ENCODE assay signal across 1 cellular context in genomic region chr5:72816297-72817075, GRCh38.
TF ChIP-seq lines count a peak whose summit lies in the region.

TNPO1 (plus strand) TSS chr5:72816661; CDS start chr5:72816738, 77 bp downstream.

TF ChIP-seq in HepG2, 621 proteins besides CTCF, POLR2A, EP300 and RAD21 (continued from another document and continues in another):
- TF ChIP-seq NFE2 (CRISPR knock-in tag; IDR thresholded peaks at IDR 0.05) (no peak), NR1H2 (CRISPR knock-in tag; IDR thresholded peaks at IDR 0.05; ENCODE audit: borderline replicate concordance, low read depth) (0 out of 2 replicates have a peak, but pooled peaks have one; percentile 36), HNRNPUL1 (IDR thresholded peaks at IDR 0.05; ENCODE audit: low read depth, low read length) (no peak), JUND (CRISPR knock-in tag; IDR thresholded peaks at IDR 0.05) (no peak), MLLT10 (CRISPR knock-in tag; IDR thresholded peaks at IDR 0.05) (no peak), SIN3B (IDR thresholded peaks at IDR 0.05; ENCODE audit: low read length) (no peak), ZMYM2 (CRISPR knock-in tag; IDR thresholded peaks at IDR 0.05) (peak; percentile 45; the same call in 1 of the 2 replicates), ARNTL (CRISPR knock-in tag; IDR thresholded peaks at IDR 0.05) (no peak), ZNF296 (CRISPR knock-in tag; conservative IDR thresholded peaks at IDR 0.05) (no peak), SAFB2 (CRISPR knock-in tag; IDR thresholded peaks at IDR 0.05; ENCODE audit: borderline replicate concordance, low read depth) (no peak), ZNF556 (CRISPR knock-in tag; IDR thresholded peaks at IDR 0.05; ENCODE audit: borderline replicate concordance) (peak; percentile 55; the same call in 1 of the 2 replicates), ZNF264 (CRISPR knock-in tag; IDR thresholded peaks at IDR 0.05) (peak; percentile 48; the same call in 1 of the 2 replicates), CREB3 (CRISPR knock-in tag; IDR thresholded peaks at IDR 0.05) (peak; percentile 71; the same call in 1 of the 2 replicates), SOX5 (CRISPR knock-in tag; IDR thresholded peaks at IDR 0.05; ENCODE audit: borderline replicate concordance) (peak; percentile 15; the same call in 1 of the 2 replicates), FOXK1 (CRISPR knock-in tag; IDR thresholded peaks at IDR 0.05; ENCODE audit: borderline replicate concordance, low read depth) (peak; percentile 10; the same call in 1 of the 2 replicates), ZNF12 (CRISPR knock-in tag; IDR thresholded peaks at IDR 0.05) (peak; percentile 13; the same call in 1 of the 2 replicates), ZNF609 (CRISPR knock-in tag; IDR thresholded peaks at IDR 0.05; ENCODE audit: borderline replicate concordance) (no peak), BHLHE40 (IDR thresholded peaks at IDR 0.05; ENCODE audit: low read length) (0 out of 2 replicates have a peak, but pooled peaks have one; percentile 3), ZMYM4 (CRISPR knock-in tag; IDR thresholded peaks at IDR 0.05) (peak; percentile 62), BRD4 (CRISPR knock-in tag; IDR thresholded peaks at IDR 0.05) (0 out of 2 replicates have a peak, but pooled peaks have one; percentile 46), ZBTB2 (CRISPR knock-in tag; IDR thresholded peaks at IDR 0.05; ENCODE audit: low read depth) (peak; percentile 6; the same call in 1 of the 2 replicates), MXD3 (CRISPR knock-in tag; IDR thresholded peaks at IDR 0.05) (peak; percentile 87), SMAD3 (CRISPR knock-in tag; IDR thresholded peaks at IDR 0.05) (peak; percentile 3; the same call in 1 of the 2 replicates), ZFP62 (CRISPR knock-in tag; IDR thresholded peaks at IDR 0.05) (0 out of 2 replicates have a peak, but pooled peaks have one; percentile 42), HIVEP1 (CRISPR knock-in tag; IDR thresholded peaks at IDR 0.05) (no peak), RARG (CRISPR knock-in tag; IDR thresholded peaks at IDR 0.05; ENCODE audit: low read depth) (no peak), CBX1 (IDR thresholded peaks at IDR 0.05; ENCODE audit: low read depth) (no peak), ZNF569 (CRISPR knock-in tag; IDR thresholded peaks at IDR 0.05; ENCODE audit: borderline replicate concordance) (no peak), MED8 (CRISPR knock-in tag; IDR thresholded peaks at IDR 0.05; ENCODE audit: insufficient replicate concordance) (no peak), GPBP1L1 (CRISPR knock-in tag; IDR thresholded peaks at IDR 0.05) (no peak), ZNF281 (CRISPR knock-in tag; IDR thresholded peaks at IDR 0.05; ENCODE audit: borderline replicate concordance) (no peak), NBN (conservative IDR thresholded peaks at IDR 0.05) (no peak), NR2F6 (IDR thresholded peaks at IDR 0.05) (no peak), NR2F6 (CRISPR knock-in tag; IDR thresholded peaks at IDR 0.05) (no peak), ZNF605 (CRISPR knock-in tag; IDR thresholded peaks at IDR 0.05) (peak; percentile 51), FOXP1 (IDR thresholded peaks at IDR 0.05) (no peak), FOXP1 (CRISPR knock-in tag; IDR thresholded peaks at IDR 0.05) (no peak), DDIT3 (CRISPR knock-in tag; IDR thresholded peaks at IDR 0.05) (no peak), NFRKB (IDR thresholded peaks at IDR 0.05) (no peak), ZNF572 (CRISPR knock-in tag; IDR thresholded peaks at IDR 0.05) (no peak), ZNF570 (CRISPR knock-in tag; IDR thresholded peaks at IDR 0.05; ENCODE audit: borderline replicate concordance) (0 out of 2 replicates have a peak, but pooled peaks have one; percentile 65), EEA1 (CRISPR knock-in tag; IDR thresholded peaks at IDR 0.05; ENCODE audit: borderline replicate concordance) (no peak; the same call in 1 of the 2 replicates)
- TF ChIP-seq, protein P1, sequence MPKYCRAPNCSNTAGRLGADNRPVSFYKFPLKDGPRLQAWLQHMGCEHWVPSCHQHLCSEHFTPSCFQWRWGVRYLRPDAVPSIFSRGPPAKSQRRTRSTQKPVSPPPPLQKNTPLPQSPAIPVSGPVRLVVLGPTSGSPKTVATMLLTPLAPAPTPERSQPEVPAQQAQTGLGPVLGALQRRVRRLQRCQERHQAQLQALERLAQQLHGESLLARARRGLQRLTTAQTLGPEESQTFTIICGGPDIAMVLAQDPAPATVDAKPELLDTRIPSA (CRISPR knock-in tag; IDR thresholded peaks at IDR 0.05; ENCODE audit: borderline replicate concordance): 0 out of 2 replicates have a peak, but pooled peaks have one; percentile 85
- TF ChIP-seq, protein P2, sequence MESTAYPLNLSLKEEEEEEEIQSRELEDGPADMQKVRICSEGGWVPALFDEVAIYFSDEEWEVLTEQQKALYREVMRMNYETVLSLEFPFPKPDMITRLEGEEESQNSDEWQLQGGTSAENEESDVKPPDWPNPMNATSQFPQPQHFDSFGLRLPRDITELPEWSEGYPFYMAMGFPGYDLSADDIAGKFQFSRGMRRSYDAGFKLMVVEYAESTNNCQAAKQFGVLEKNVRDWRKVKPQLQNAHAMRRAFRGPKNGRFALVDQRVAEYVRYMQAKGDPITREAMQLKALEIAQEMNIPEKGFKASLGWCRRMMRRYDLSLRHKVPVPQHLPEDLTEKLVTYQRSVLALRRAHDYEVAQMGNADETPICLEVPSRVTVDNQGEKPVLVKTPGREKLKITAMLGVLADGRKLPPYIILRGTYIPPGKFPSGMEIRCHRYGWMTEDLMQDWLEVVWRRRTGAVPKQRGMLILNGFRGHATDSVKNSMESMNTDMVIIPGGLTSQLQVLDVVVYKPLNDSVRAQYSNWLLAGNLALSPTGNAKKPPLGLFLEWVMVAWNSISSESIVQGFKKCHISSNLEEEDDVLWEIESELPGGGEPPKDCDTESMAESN (CRISPR knock-in tag; conservative IDR thresholded peaks at IDR 0.05): peak; percentile 69
- TF ChIP-seq, protein P3, sequence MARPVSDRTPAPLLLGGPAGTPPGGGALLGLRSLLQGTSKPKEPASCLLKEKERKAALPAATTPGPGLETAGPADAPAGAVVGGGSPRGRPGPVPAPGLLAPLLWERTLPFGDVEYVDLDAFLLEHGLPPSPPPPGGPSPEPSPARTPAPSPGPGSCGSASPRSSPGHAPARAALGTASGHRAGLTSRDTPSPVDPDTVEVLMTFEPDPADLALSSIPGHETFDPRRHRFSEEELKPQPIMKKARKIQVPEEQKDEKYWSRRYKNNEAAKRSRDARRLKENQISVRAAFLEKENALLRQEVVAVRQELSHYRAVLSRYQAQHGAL (CRISPR knock-in tag; IDR thresholded peaks at IDR 0.05; ENCODE audit: not compliant biosample characterization): no peak
